33 cellular contexts compared by ENCODE assay signal in the genomic region with DNA sequence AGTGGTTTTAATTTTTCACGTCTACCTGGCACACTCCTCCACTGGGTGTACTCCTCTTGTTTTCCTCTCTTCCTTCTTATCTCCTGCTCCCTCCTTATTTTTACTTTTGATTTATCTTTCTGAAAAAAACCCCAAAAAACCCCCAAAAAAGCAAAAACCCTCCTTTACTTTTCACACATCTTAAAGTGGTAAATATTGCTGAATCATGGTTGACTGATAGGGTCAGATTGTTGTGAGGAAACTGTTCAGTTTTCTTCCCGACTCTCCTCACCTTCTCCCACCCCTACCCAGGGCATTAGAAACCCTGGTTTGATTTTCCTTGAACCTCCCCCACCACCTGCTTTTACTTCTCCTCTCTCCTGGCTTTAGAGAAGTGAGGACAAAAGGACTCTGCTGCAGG.
"Had no signal": no experiment of that assay in that cellular context is flagged by ENCODE, and none has a peak within 500 bp of the region (broad histone marks: within the 10 kb centered on the region; RNA-seq: fewer than 3 reads in every experiment).

No MANE protein-coding gene starts in this region.

- H3K4me3 ChIP-seq: pancreas, prostate gland, sigmoid colon, stomach, thyroid gland, upper lobe of right lung had no signal

- H3K36me3 ChIP-seq: brain microvascular endothelial cell, pancreas, prostate gland, sigmoid colon, stomach, thyroid gland, upper lobe of right lung had no signal

- FAIRE-seq: astrocyte, keratinocyte, pancreas, small intestine had no signal

- H3K27me3 ChIP-seq: brain microvascular endothelial cell, pancreas, sigmoid colon, stomach, thyroid gland, upper lobe of right lung had no signal

- H3K27ac ChIP-seq: brain microvascular endothelial cell, pancreas, prostate gland, sigmoid colon, stomach, thyroid gland, upper lobe of right lung had no signal

- DNase-seq: activated B cell treated with CpG ODN at 0.5 μM for 24 hours; activated CD4-positive, alpha-beta T cell treated with anti-CD3 and anti-CD28 coated beads, Interleukin-2, amount 50 U/mL, for 1 hour; activated CD8-positive, alpha-beta T cell treated with anti-CD3 and anti-CD28 coated beads for 36 hours; activated gamma-delta T cell treated with Interleukin-2 at 50 U/mL for 16 hours; activated naive CD4-positive, alpha-beta T cell treated with anti-CD3 and anti-CD28 coated beads, Interleukin-2, amount 50 U/mL, for 16 hours; activated T-cell treated with anti-CD3 and anti-CD28 coated beads, Interleukin-2, amount 50 U/mL, for 4 hours; amniotic stem cell; brain microvascular endothelial cell; cortex of kidney; effector memory CD8-positive, alpha-beta T cell; foreskin fibroblast; head of caudate nucleus; hippocampal formation; left cardiac atrium; mammary epithelial cell; naive B cell; nucleus accumbens; pancreas; retina; sigmoid colon; small intestine; stimulated activated CD4-positive, alpha-beta T cell treated with anti-CD3 and anti-CD28 coated beads, Interleukin-4, amount 100 ng/mL, for 24 hours; stimulated activated CD8-positive, alpha-beta memory T cell treated with anti-CD3 and anti-CD28 coated beads, Interleukin-4, amount 100 ng/mL, for 48 hours; stimulated activated naive B cell treated with anti-CD40 and anti-IgM and Interleukin-4, amounts not matched to agents 10 μg/mL and 1 μg/mL and 100 μg/mL, for 72 hours; stomach; T1000; thyroid gland; upper lobe of right lung had no signal

- ATAC-seq: activated CD8-positive, alpha-beta T cell treated with anti-CD3 and anti-CD28 coated beads for 36 hours; activated T-cell treated with anti-CD3 and anti-CD28 coated beads, Interleukin-2, amount 50 U/mL, for 4 hours; activated T-helper 17 cell treated with anti-CD3 and anti-CD28 coated beads, Interleukin-2, amount 50 U/mL, for 72 hours; effector memory CD8-positive, alpha-beta T cell; esophagus mucosa; left cardiac atrium; pancreas; upper lobe of right lung had no signal

- H3K4me1 ChIP-seq: pancreas, prostate gland, sigmoid colon, stomach, thyroid gland, upper lobe of right lung had no signal

- H3K9me3 ChIP-seq: prostate gland, sigmoid colon, thyroid gland, upper lobe of right lung had no signal
